Comparison of ENCODE assay signal across 8 cellular contexts in the genomic region with DNA sequence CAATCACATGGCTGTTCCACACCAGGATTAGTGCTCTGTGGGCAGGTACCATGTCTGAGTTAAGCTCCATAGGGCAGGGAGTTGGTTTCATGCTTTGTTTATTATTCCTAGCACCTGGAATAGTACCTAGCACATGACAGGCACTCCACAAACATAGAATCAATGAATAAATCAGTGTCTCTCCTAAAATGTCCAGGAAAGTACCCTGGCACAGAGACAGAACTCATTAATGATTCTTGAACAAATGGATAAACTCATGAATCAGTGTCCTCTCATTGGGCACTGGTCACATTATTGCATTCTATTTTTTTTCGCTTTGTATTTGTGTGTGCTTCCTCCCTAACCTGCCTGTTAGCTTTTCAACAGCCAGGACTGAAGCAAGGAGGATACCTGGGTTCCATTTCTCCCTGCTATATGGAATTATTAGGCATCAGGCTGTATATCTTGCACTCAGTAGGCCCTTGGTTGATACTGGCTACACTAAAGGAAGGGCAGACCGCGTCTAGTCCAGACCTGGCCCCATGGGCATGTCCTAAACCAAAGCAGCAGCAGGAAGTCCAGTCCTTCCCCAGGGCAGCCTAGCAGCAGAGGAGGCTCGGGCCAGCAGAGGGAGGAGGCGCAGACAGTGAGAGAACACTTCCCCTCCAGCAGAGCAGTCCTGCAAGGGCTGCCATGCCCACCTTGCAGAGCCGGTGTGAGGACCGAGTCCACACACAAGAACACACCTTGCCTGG. TPM values are rescaled to one million over a fixed set of nuclear protein-coding genes. Genes with fewer than 3 reads are reported as not detected.
A peak's percentile ranks its signal among the peaks of the same experiment; 100 is the strongest.
DNase-seq lines count a peak whose midpoint lies in the region; ATAC-seq and TF ChIP-seq lines count a peak whose summit lies in the region.

No MANE protein-coding gene starts in this region.

- H3K4me1 ChIP-seq in foreskin keratinocyte, result no peaks in the 10 kb centered on the region

- H3K27me3 Mint-ChIP-seq in activated CD4-positive, alpha-beta memory T cell treated with anti-CD3 and anti-CD28 coated beads, Interleukin-2, amount 10 ng/mL, durations not matched to agents 7 days and 5 days, result no peaks in the 10 kb centered on the region

- ATAC-seq in foreskin keratinocyte, result no peak
- no peak for ATAC-seq in HG03442 (IDR thresholded peaks at IDR 0.05; ENCODE audit: unreplicated experiment)
- no peak for ATAC-seq in HG02885 (IDR thresholded peaks at IDR 0.05; ENCODE audit: poor library complexity, unreplicated experiment)
- ATAC-seq in GM21619 (IDR thresholded peaks at IDR 0.05; ENCODE audit: unreplicated experiment), result no peak

- no peaks in the 10 kb centered on the region for H3K27me3 ChIP-seq in foreskin keratinocyte

- DNase-seq in GF-D8 (lab: John Stamatoyannopoulos, UW) (peak; percentile 30), foreskin keratinocyte (no peak), retinal pigment epithelial cell (ENCODE audit: low read depth) (no peak)
- no peak for DNase-seq in activated CD4-positive, alpha-beta memory T cell treated with anti-CD3 and anti-CD28 coated beads, Interleukin-2, amount 10 ng/mL, durations not matched to agents 7 days and 5 days
- DNase-seq in activated CD4-positive, CD25-positive, alpha-beta regulatory T cell (lab: John Stamatoyannopoulos, UW), result no peak

- H3K9me3 Mint-ChIP-seq in activated CD4-positive, alpha-beta memory T cell treated with anti-CD3 and anti-CD28 coated beads, Interleukin-2, amount 10 ng/mL, durations not matched to agents 7 days and 5 days, result no peaks in the 10 kb centered on the region

- peaks cover 68% of the 10 kb centered on the region for H3K4me1 Mint-ChIP-seq in activated CD4-positive, alpha-beta memory T cell treated with anti-CD3 and anti-CD28 coated beads, Interleukin-2, amount 10 ng/mL, durations not matched to agents 7 days and 5 days

- CTCF ChIA-PET in activated CD4-positive, alpha-beta memory T cell treated with anti-CD3 and anti-CD28 coated beads, Interleukin-2, amount 10 ng/mL, durations not matched to agents 7 days and 5 days (lab: Charles Lee), result interaction anchor here (0.9 to 30.7 kb wide), 12 partner anchors 8 to 162 kb away, joined by 3 to 578 read pairs (median 4); partner anchors contain the start of genes RPAP3, SLC48A1 and TMEM106C

- no peak overlapping the region for H3K4me3 Mint-ChIP-seq in activated CD4-positive, alpha-beta memory T cell treated with anti-CD3 and anti-CD28 coated beads, Interleukin-2, amount 10 ng/mL, durations not matched to agents 7 days and 5 days

- no peak overlapping the region for H3K27ac ChIP-seq in foreskin keratinocyte

- POLR2A ChIA-PET in activated CD4-positive, alpha-beta memory T cell treated with anti-CD3 and anti-CD28 coated beads, Interleukin-2, amount 10 ng/mL, durations not matched to agents 7 days and 5 days (lab: Charles Lee), result interaction anchor here (0.9 to 37.8 kb wide), 7 partner anchors 8 to 60 kb away, joined by 3 to 1018 read pairs (median 4); partner anchors contain the start of gene HDAC7

- peak; percentile 15 for TF ChIP-seq CTCF in foreskin keratinocyte (conservative IDR thresholded peaks at IDR 0.05)
- peak; percentile 35 for TF ChIP-seq CTCF in retinal pigment epithelial cell (conservative IDR thresholded peaks at IDR 0.05; ENCODE audit: low read depth, low read length)

- peak overlapping the region; percentile 93 for H3K27ac Mint-ChIP-seq in activated CD4-positive, alpha-beta memory T cell treated with anti-CD3 and anti-CD28 coated beads, Interleukin-2, amount 10 ng/mL, durations not matched to agents 7 days and 5 days

- peaks cover 77% of the 10 kb centered on the region for H3K36me3 Mint-ChIP-seq in activated CD4-positive, alpha-beta memory T cell treated with anti-CD3 and anti-CD28 coated beads, Interleukin-2, amount 10 ng/mL, durations not matched to agents 7 days and 5 days (ENCODE audit: low read depth)

- no peak overlapping the region for H3K4me3 ChIP-seq in retinal pigment epithelial cell (ENCODE audit: low read length)

RNA-seq across cellular contexts. Expression of gene HDAC7, which starts 18.4 kb away (rescaled TPM):
- total RNA-seq in activated CD4-positive, alpha-beta memory T cell treated with anti-CD3 and anti-CD28 coated beads, Interleukin-2, amount 10 ng/mL, durations not matched to agents 7 days and 5 days, result 100 to 1,000 TPM; 315 to 328 TPM
- total RNA-seq in foreskin keratinocyte, result 52.3 and 55.8 TPM in 2 replicates
- polyA plus RNA-seq in foreskin keratinocyte, result 47.3 and 51.7 TPM in 2 replicates

RNA-seq across cellular contexts. Expression of gene SLC48A1, which starts 28.3 kb away (rescaled TPM):
- total RNA-seq in activated CD4-positive, alpha-beta memory T cell treated with anti-CD3 and anti-CD28 coated beads, Interleukin-2, amount 10 ng/mL, durations not matched to agents 7 days and 5 days, result 10 to 100 TPM; 19.4 to 22.6 TPM
- total RNA-seq in foreskin keratinocyte, result 14.5 and 14.9 TPM in 2 replicates
- polyA plus RNA-seq in foreskin keratinocyte, result 12.0 and 13.2 TPM in 2 replicates

RNA-seq across cellular contexts. Expression of gene RAPGEF3, which starts 42.7 kb away (rescaled TPM):
- 1 to 10 TPM; 1.4 to 1.6 TPM for total RNA-seq in activated CD4-positive, alpha-beta memory T cell treated with anti-CD3 and anti-CD28 coated beads, Interleukin-2, amount 10 ng/mL, durations not matched to agents 7 days and 5 days
- 7.7 and 8.1 TPM in 2 replicates for total RNA-seq in foreskin keratinocyte
- polyA plus RNA-seq in foreskin keratinocyte, result 6.0 and 6.5 TPM in 2 replicates
